In the genomic region with DNA sequence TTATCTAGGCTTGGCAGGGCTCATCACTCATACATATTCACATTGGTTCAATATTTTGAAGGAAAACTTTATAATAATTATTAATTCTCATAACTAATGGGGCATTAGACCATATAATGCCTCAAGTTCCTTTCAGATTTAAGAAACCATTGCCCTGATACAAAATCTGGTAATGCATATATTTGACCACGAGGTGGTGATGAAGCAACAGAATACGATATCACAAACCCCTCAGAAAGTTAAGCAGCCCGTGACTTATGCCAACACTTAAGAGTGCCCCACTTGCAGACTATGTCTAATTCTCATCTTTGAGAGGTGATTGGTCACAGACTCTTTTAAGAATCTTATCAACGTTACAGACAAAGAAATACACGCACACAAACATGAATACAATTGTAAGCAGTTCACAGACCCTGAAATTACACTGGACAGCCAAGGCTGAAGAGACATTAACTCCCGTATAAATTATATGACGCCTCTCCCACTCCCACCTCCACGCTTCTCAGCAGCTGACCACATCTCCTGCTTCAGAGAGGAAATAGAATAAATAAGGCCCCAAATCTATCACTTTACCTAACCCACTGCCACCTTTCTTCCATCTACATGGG, we compare ENCODE assay signal across 8 cellular contexts. TPM values are rescaled to one million over a fixed set of nuclear protein-coding genes. Genes with fewer than 3 reads are reported as not detected.
DNase-seq lines count a peak whose midpoint lies in the region; ATAC-seq and TF ChIP-seq lines count a peak whose summit lies in the region.

No MANE protein-coding gene starts in this region.

- H3K27me3 ChIP-seq in gastroesophageal sphincter (no peaks in the 10 kb centered on the region), prostate gland (replicated peaks; ENCODE audit: insufficient read depth) (no peaks in the 10 kb centered on the region)

- H3K4me1 ChIP-seq in gastroesophageal sphincter (no peaks in the 10 kb centered on the region), prostate gland (replicated peaks) (no peaks in the 10 kb centered on the region)

- H3K4me3 Mint-ChIP-seq in activated T-cell treated with anti-CD3 and anti-CD28 coated beads, Interleukin-2, amount 50 U/mL, for 72 hours = peak overlapping the region in 1 of 2 donors; percentile 31

- ATAC-seq in GM19023 (IDR thresholded peaks at IDR 0.05; ENCODE audit: unreplicated experiment) (peak; percentile 81), HG03280 (IDR thresholded peaks at IDR 0.05; ENCODE audit: unreplicated experiment) (peak; percentile 75), gastroesophageal sphincter (no peak)
- ATAC-seq in activated T-cell treated with anti-CD3 and anti-CD28 coated beads, Interleukin-2, amount 50 U/mL, for 72 hours (replicated peaks in 1 of 2) = peak; percentile 80 to 86

- H3K27ac Mint-ChIP-seq in activated T-cell treated with anti-CD3 and anti-CD28 coated beads, Interleukin-2, amount 50 U/mL, for 72 hours = peak overlapping the region; percentile 22

- H3K36me3 ChIP-seq in gastroesophageal sphincter (no peaks in the 10 kb centered on the region), prostate gland (no peaks in the 10 kb centered on the region)

- TF ChIP-seq EP300 in gastroesophageal sphincter (IDR thresholded peaks at IDR 0.05) = no peak

- TF ChIP-seq CTCF in gastroesophageal sphincter (IDR thresholded peaks at IDR 0.05) = peak; percentile 42 to 76 (median 68)
- peak; percentile 19 to 78 (median 70) for TF ChIP-seq CTCF in prostate gland (IDR thresholded peaks at IDR 0.05)

- H3K27ac ChIP-seq in gastroesophageal sphincter (no peak overlapping the region), prostate gland (no peak overlapping the region)

- no peak for TF ChIP-seq POLR2A in gastroesophageal sphincter (IDR thresholded peaks at IDR 0.05)
- no peak for TF ChIP-seq POLR2A in prostate gland (IDR thresholded peaks at IDR 0.05)

- intact Hi-C loops in prostate gland (cut with DNase I) = loop anchor here (5.0 kb wide), 3 partner anchors 137 to 432 kb away; a partner anchor contains a TSS

- H3K9me3 Mint-ChIP-seq in activated T-cell treated with anti-CD3 and anti-CD28 coated beads, Interleukin-2, amount 50 U/mL, for 72 hours = no peaks in the 10 kb centered on the region

- WGBS in gastroesophageal sphincter (ENCODE audit: low coverage in 1 of 2), 2 donors = 15 to 24% methylated on average over 8 of the region's 8 CpGs
- WGBS in prostate gland = 25% methylated on average over 8 of the region's 8 CpGs

- no peak overlapping the region for H3K4me3 ChIP-seq in gastroesophageal sphincter
- H3K4me3 ChIP-seq in prostate gland = no peak overlapping the region

- peaks cover 0 to 3% of the 10 kb centered on the region in 2 donors for H3K36me3 Mint-ChIP-seq in activated T-cell treated with anti-CD3 and anti-CD28 coated beads, Interleukin-2, amount 50 U/mL, for 72 hours (ENCODE audit: insufficient read depth in 2 of 2)

- no peaks in the 10 kb centered on the region for H3K9me3 ChIP-seq in gastroesophageal sphincter
- H3K9me3 ChIP-seq in prostate gland = no peaks in the 10 kb centered on the region

- peaks cover 14% of the 10 kb centered on the region for H3K4me1 Mint-ChIP-seq in activated T-cell treated with anti-CD3 and anti-CD28 coated beads, Interleukin-2, amount 50 U/mL, for 72 hours (ENCODE audit: low read depth)

- H3K27me3 Mint-ChIP-seq in activated T-cell treated with anti-CD3 and anti-CD28 coated beads, Interleukin-2, amount 50 U/mL, for 72 hours (ENCODE audit: low read depth) = no peaks in the 10 kb centered on the region

- DNase-seq in DMS 273 (lab: John Stamatoyannopoulos, UW; ENCODE audit: unreplicated experiment) (peak; percentile 80), NCI-H510A (lab: John Stamatoyannopoulos, UW) (peak; percentile 13), prostate gland (ENCODE audit: low spot score) (peak; percentile 36), GOT3 (lab: John Stamatoyannopoulos, UW) (no peak)
- DNase-seq in activated T-cell treated with anti-CD3 and anti-CD28 coated beads, Interleukin-2, amount 50 U/mL, for 72 hours = peak; percentile 25 to 39

RNA-seq across cellular contexts. Expression of a gene that starts 20.7 kb away (rescaled TPM):
- 1 to 10 TPM; 1.0 to 1.5 TPM for total RNA-seq in activated T-cell treated with anti-CD3 and anti-CD28 coated beads, Interleukin-2, amount 50 U/mL, for 72 hours
- under 1 TPM; 0.04 to 0.67 (median 0.27) TPM for total RNA-seq in gastroesophageal sphincter
- total RNA-seq in prostate gland = 1 to 10 TPM; 1.1 to 4.9 TPM

RNA-seq across cellular contexts. Expression of a gene that starts 36.6 kb away (rescaled TPM):
- 10 to 100 TPM; 66.0 to 66.8 TPM for total RNA-seq in activated T-cell treated with anti-CD3 and anti-CD28 coated beads, Interleukin-2, amount 50 U/mL, for 72 hours
- total RNA-seq in gastroesophageal sphincter (10 to 100 TPM; 62.7 to 85.8 (median 74.5) TPM), prostate gland (10 to 100 TPM; 50.3 to 92.2 TPM)
